ENCODE assay signal across 18 cellular contexts in genomic region chr20:50092436-50092835, GRCh38. TPM values are rescaled to one million over a fixed set of nuclear protein-coding genes. Genes with fewer than 3 reads are reported as not detected.
DNase-seq lines count a peak whose midpoint lies in the region; ATAC-seq and TF ChIP-seq lines count a peak whose summit lies in the region.
"Had no signal": no experiment of that assay in that cellular context is flagged by ENCODE, and none has a peak within 500 bp of the region (broad histone marks: within the 10 kb centered on the region; RNA-seq: fewer than 3 reads in every experiment).

No MANE protein-coding gene starts in this region.

- peak; percentile 47 for DNase-seq in AG20443 (ENCODE audit: low spot score)
- no peak for DNase-seq in OCI-LY7 (ENCODE audit: low spot score)
- peak; percentile 61 for DNase-seq in choroid plexus epithelial cell (ENCODE audit: low read depth)
- no peak for DNase-seq in naive thymus-derived CD4-positive, alpha-beta T cell
- DNase-seq in SJCRH30: no peak
- no peak for DNase-seq in gastrocnemius medialis
- DNase-seq: activated CD4-positive, alpha-beta T cell treated with anti-CD3 and anti-CD28 coated beads, Interleukin-2, amount 10 ng/mL, durations not matched to agents 24 days and 14 days; amniotic stem cell; COR-L47; effector memory CD4-positive, alpha-beta T cell; H9; NCI-H187 treated with DMSO at 0.1 percent for 48 hours; nephron progenitor cell; OCI-M1 had no signal

- H3K36me3 Mint-ChIP-seq in naive thymus-derived CD4-positive, alpha-beta T cell: peaks cover 0 to 28% (median 12%) of the 10 kb centered on the region in 5 donors

- H4K20me1 ChIP-seq in OCI-LY7 (ENCODE audit: insufficient read depth, low read length): no peaks in the 10 kb centered on the region

- H2AFZ ChIP-seq in OCI-LY7 (ENCODE audit: low read length): no peak overlapping the region

- H3K4me1 Mint-ChIP-seq in naive thymus-derived CD4-positive, alpha-beta T cell: peaks cover 7 to 39% (median 24%) of the 10 kb centered on the region in 7 donors

- H3K4me3 Mint-ChIP-seq in naive thymus-derived CD4-positive, alpha-beta T cell: no peak overlapping the region
- H3K4me3 Mint-ChIP-seq: activated CD4-positive, alpha-beta T cell treated with anti-CD3 and anti-CD28 coated beads, Interleukin-2, amount 10 ng/mL, durations not matched to agents 24 days and 14 days; central memory CD8-positive, alpha-beta T cell; H9; nephron progenitor cell had no signal

- no peaks in the 10 kb centered on the region for H3K27me3 ChIP-seq in naive thymus-derived CD4-positive, alpha-beta T cell (ENCODE audit: control insufficient read depth in 2 of 2, insufficient read depth in 2 of 2, low read length in 2 of 2)
- H3K27me3 ChIP-seq in SJCRH30 (no peaks in the 10 kb centered on the region), gastrocnemius medialis (no peaks in the 10 kb centered on the region)

- H3K4me2 ChIP-seq in OCI-LY7 (ENCODE audit: low read length): no peak overlapping the region

- intact Hi-C loops in OCI-LY7 (cut with micrococcal nuclease; ENCODE audit: unreplicated experiment): no loop called here
- intact Hi-C loops in naive thymus-derived CD4-positive, alpha-beta T cell (cut with micrococcal nuclease): no loop called here
- intact Hi-C loops in gastrocnemius medialis (cut with DNase I; ENCODE audit: low total_unique reads): no loop called here

- TF ChIP-seq POLR2A in gastrocnemius medialis (IDR thresholded peaks at IDR 0.05): no peak

- BruUV-seq in OCI-LY7 (replicated peaks; lab: Mats Ljungman, UMichigan): TSS peak; percentile 22

- H3K4me1 ChIP-seq in OCI-LY7 (ENCODE audit: insufficient read depth, low read length, poor library complexity, severe bottlenecking) (no peaks in the 10 kb centered on the region), SJCRH30 (no peaks in the 10 kb centered on the region), gastrocnemius medialis (peaks cover 7 to 25% of the 10 kb centered on the region in 2 donors)
- peaks cover 0 to 3% of the 10 kb centered on the region in 2 donors for H3K4me1 ChIP-seq in naive thymus-derived CD4-positive, alpha-beta T cell (ENCODE audit: control insufficient read depth in 2 of 2, insufficient read depth in 2 of 2, low read length in 2 of 2)

- no peaks in the 10 kb centered on the region for H3K9me3 Mint-ChIP-seq in naive thymus-derived CD4-positive, alpha-beta T cell
- H3K9me3 Mint-ChIP-seq: activated CD4-positive, alpha-beta T cell treated with anti-CD3 and anti-CD28 coated beads, Interleukin-2, amount 10 ng/mL, durations not matched to agents 24 days and 14 days; central memory CD8-positive, alpha-beta T cell; H9; nephron progenitor cell had no signal

- in situ Hi-C loops in gastrocnemius medialis (cut with MboI; ENCODE audit: low sequenced_read_pairs in 4 of 4): no loop called here

- TF ChIP-seq CTCF in OCI-LY7 (conservative IDR thresholded peaks at IDR 0.05; ENCODE audit: low read length) (no peak), choroid plexus epithelial cell (conservative IDR thresholded peaks at IDR 0.05; ENCODE audit: low read depth, low read length) (no peak), gastrocnemius medialis (IDR thresholded peaks at IDR 0.05 in 4 of 5, conservative IDR thresholded peaks at IDR 0.05 in 1 of 5) (no peak)

- H3K79me2 ChIP-seq in OCI-LY7 (ENCODE audit: insufficient read depth, low read depth, low read length): peaks cover 18% of the 10 kb centered on the region; the same call in 1 of the 2 replicates

- CTCF ChIA-PET in OCI-LY7 (lab: Charles Lee; ENCODE audit: unreplicated experiment): no interaction called here
- CTCF ChIA-PET in naive thymus-derived CD4-positive, alpha-beta T cell (lab: Charles Lee): no interaction called here

- H3K9me3 ChIP-seq in OCI-LY7 (ENCODE audit: low read length) (no peaks in the 10 kb centered on the region), SJCRH30 (replicated peaks) (no peaks in the 10 kb centered on the region), gastrocnemius medialis (no peaks in the 10 kb centered on the region)
- H3K9me3 ChIP-seq in naive thymus-derived CD4-positive, alpha-beta T cell (ENCODE audit: control insufficient read depth in 2 of 3, low read length in 3 of 3): no peaks in the 10 kb centered on the region

- H3K36me3 ChIP-seq in OCI-LY7 (ENCODE audit: insufficient read depth, low read length) (peaks cover 81% of the 10 kb centered on the region), SJCRH30 (peaks cover 53% of the 10 kb centered on the region), gastrocnemius medialis (peaks cover 0 to 21% of the 10 kb centered on the region in 2 donors)
- peaks cover 0 to 60% (median 3%) of the 10 kb centered on the region in 3 experiments for H3K36me3 ChIP-seq in naive thymus-derived CD4-positive, alpha-beta T cell (ENCODE audit: control insufficient read depth in 2 of 3, insufficient read depth in 3 of 3, low read length in 3 of 3)

- peak overlapping the region in 7 of 9 donors; percentile 9 to 76 (median 55) for H3K27ac Mint-ChIP-seq in naive thymus-derived CD4-positive, alpha-beta T cell
- H3K27ac Mint-ChIP-seq: activated CD4-positive, alpha-beta T cell treated with anti-CD3 and anti-CD28 coated beads, Interleukin-2, amount 10 ng/mL, durations not matched to agents 24 days and 14 days; nephron progenitor cell had no signal

- H3K4me3 ChIP-seq in OCI-LY7 (ENCODE audit: low read depth, low read length, poor library complexity, severe bottlenecking): no peak overlapping the region
- H3K4me3 ChIP-seq in choroid plexus epithelial cell (ENCODE audit: low read depth, low read length): no peak overlapping the region
- H3K4me3 ChIP-seq in naive thymus-derived CD4-positive, alpha-beta T cell (ENCODE audit: low read length): no peak overlapping the region
- H3K4me3 ChIP-seq in SJCRH30: no peak overlapping the region
- H3K4me3 ChIP-seq in gastrocnemius medialis: no peak overlapping the region
- H3K4me3 ChIP-seq: lung had no signal

- ATAC-seq in naive thymus-derived CD4-positive, alpha-beta T cell: no peak
- ATAC-seq in HG03457 (IDR thresholded peaks at IDR 0.05; ENCODE audit: unreplicated experiment): no peak
- ATAC-seq in GM21526 (IDR thresholded peaks at IDR 0.05; ENCODE audit: low FRiP score, unreplicated experiment): no peak
- ATAC-seq in gastrocnemius medialis: no peak

- no peak overlapping the region for H3K27ac ChIP-seq in OCI-LY7 (ENCODE audit: low read depth, low read length, poor library complexity, severe bottlenecking)
- no peak overlapping the region for H3K27ac ChIP-seq in naive thymus-derived CD4-positive, alpha-beta T cell (ENCODE audit: low read depth, low read length)
- no peak overlapping the region for H3K27ac ChIP-seq in SJCRH30
- H3K27ac ChIP-seq in gastrocnemius medialis: peak overlapping the region in 2 of 4 donors; percentile 1 to 5

- POLR2A ChIA-PET in OCI-LY7 (lab: Charles Lee): interaction anchor here (1.4 kb wide), 1 partner anchor 17 kb away, joined by 4 read pairs; no protein-coding TSS in a partner anchor
- POLR2A ChIA-PET in naive thymus-derived CD4-positive, alpha-beta T cell (lab: Charles Lee): interaction anchor here (1.0 kb wide), 1 partner anchor 24 kb away, joined by 4 read pairs; no protein-coding TSS in a partner anchor

- H3K9me2 ChIP-seq in OCI-LY7 (ENCODE audit: insufficient read depth, low read length): no peaks in the 10 kb centered on the region

- no peaks in the 10 kb centered on the region for H3K27me3 Mint-ChIP-seq in naive thymus-derived CD4-positive, alpha-beta T cell
- H3K27me3 Mint-ChIP-seq: activated CD4-positive, alpha-beta T cell treated with anti-CD3 and anti-CD28 coated beads, Interleukin-2, amount 10 ng/mL, durations not matched to agents 24 days and 14 days; central memory CD8-positive, alpha-beta T cell had no signal

RNA-seq across cellular contexts. Expression of gene UBE2V1, which starts 20.5 kb away (rescaled TPM):
- 57.3 and 63.2 TPM in 2 replicates for total RNA-seq in OCI-LY7 (2014; rRNA removed; shearing (Covaris generic))
- 143 and 161 TPM in 2 replicates for total RNA-seq in OCI-LY7 (2022)
- 100 to 1,000 TPM; 131 to 167 (median 140) TPM for total RNA-seq in naive thymus-derived CD4-positive, alpha-beta T cell
- 100 to 1,000 TPM; 128 to 134 TPM for polyA plus RNA-seq in naive thymus-derived CD4-positive, alpha-beta T cell
- total RNA-seq in SJCRH30 (2014; rRNA removed; shearing (Covaris generic)): 216 and 249 TPM in 2 replicates
- 10 to 100 TPM; 37.6 to 58.5 (median 46.9) TPM for total RNA-seq in gastrocnemius medialis

Comparison
In these comparisons a context has a peak if more than half of its experiments do, and no peak if none do; other contexts are left out.
1. DNase-seq: peak in AG20443 (single experiment) and choroid plexus epithelial cell (single experiment); none in OCI-LY7 (single experiment), naive thymus-derived CD4-positive, alpha-beta T cell (0 of 9), SJCRH30 (0 of 2) and gastrocnemius medialis (0 of 2).